26 cellular contexts compared by ENCODE assay signal in the genomic region with DNA sequence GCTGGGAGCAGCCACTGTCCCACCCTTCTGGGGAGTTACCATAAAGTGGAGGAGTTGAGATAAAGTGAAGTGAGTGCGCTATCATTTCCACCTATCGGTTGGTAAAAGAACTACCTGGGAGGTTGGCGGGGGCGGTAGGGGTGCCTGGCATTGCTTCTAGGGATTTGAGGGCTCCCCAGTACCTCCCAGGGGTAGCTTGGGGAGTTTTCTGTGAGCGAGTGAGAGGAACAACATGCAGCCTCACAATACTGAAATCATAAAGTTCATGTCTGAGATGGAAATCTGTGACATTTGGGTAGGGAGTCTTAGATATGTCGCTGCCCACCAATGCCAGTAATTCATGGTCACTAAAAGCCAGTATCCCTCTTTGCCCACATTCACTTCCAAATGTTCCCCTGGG.
DNase-seq lines count a peak whose midpoint lies in the region; ATAC-seq and TF ChIP-seq lines count a peak whose summit lies in the region.
"Had no signal": no experiment of that assay in that cellular context is flagged by ENCODE, and none has a peak within 500 bp of the region (broad histone marks: within the 10 kb centered on the region; RNA-seq: fewer than 3 reads in every experiment).

No MANE protein-coding gene starts in this region.

- no peak overlapping the region for H3K9ac ChIP-seq in SK-N-SH
- H3K9ac ChIP-seq in Karpas-422 (ENCODE audit: low read length), result no peak overlapping the region
- H3K9ac ChIP-seq in smooth muscle cell (ENCODE audit: low read depth), result no peak overlapping the region

- H3K4me3 ChIP-seq in SK-N-SH (ENCODE audit: low read depth in 2 of 2, low read length in 1 of 2), result no peak overlapping the region
- no peak overlapping the region for H3K4me3 ChIP-seq in Karpas-422 (ENCODE audit: low read length)
- no peak overlapping the region for H3K4me3 ChIP-seq in smooth muscle cell
- H3K4me3 ChIP-seq: GM12878, PC-9, SJSA1 had no signal

- H3K4me1 ChIP-seq in SK-N-SH (ENCODE audit: control insufficient read depth in 1 of 2, insufficient read depth in 2 of 2, low read depth in 1 of 2, low read length in 1 of 2), result peaks cover 0 to 2% of the 10 kb centered on the region in 2 experiments; a peak in 1 of 4 replicates
- peaks cover 76% of the 10 kb centered on the region for H3K4me1 ChIP-seq in Karpas-422 (ENCODE audit: low read length)
- H3K4me1 ChIP-seq in smooth muscle cell (ENCODE audit: low read depth), result no peaks in the 10 kb centered on the region
- H3K4me1 ChIP-seq: SJSA1 had no signal

- no peak for TF ChIP-seq EP300 in SK-N-SH (IDR thresholded peaks at IDR 0.05; ENCODE audit: borderline replicate concordance in 1 of 2, low read depth in 1 of 2, low read length in 1 of 2)

- H3K36me3 Mint-ChIP-seq in memory B cell, result peaks cover 17% of the 10 kb centered on the region

- TF ChIP-seq CTCF in SK-N-SH (IDR thresholded peaks at IDR 0.05), result no peak
- TF ChIP-seq CTCF in smooth muscle cell (IDR thresholded peaks at IDR 0.05; ENCODE audit: borderline replicate concordance, insufficient read depth, poor library complexity, severe bottlenecking), result no peak

- CTCF ChIA-PET in SK-N-SH (lab: Yijun Ruan, JAX), result interaction anchor here (1.6 kb wide), 1 partner anchor 59 kb away, joined by 5 read pairs; no protein-coding TSS in a partner anchor

- peaks cover 4% of the 10 kb centered on the region for H3K9me3 Mint-ChIP-seq in memory B cell

- DNase-seq in SK-N-SH (no peak), Karpas-422 (no peak), memory B cell (ENCODE audit: low spot score in 2 of 2) (no peak), Kasumi-1 (lab: John Stamatoyannopoulos, UW) (no peak), smooth muscle cell (lab: John Stamatoyannopoulos, UW; ENCODE audit: unreplicated experiment) (no peak), AG20443 (ENCODE audit: low spot score) (no peak)
- DNase-seq: C1 segment of cervical spinal cord; CD4-positive, alpha-beta memory T cell; COR-L47; DMS53; IMR-90; NCI-H1092 treated with DMSO at 0.1 percent for 48 hours; NCI-H1436; NCI-H187; NCI-H2171 treated with DMSO at 0.1 percent for 48 hours; NCI-H345; NCI-H524; NCI-H774; PC-9; Right ventricle myocardium superior; RPMI8226 had no signal

- peaks cover 59% of the 10 kb centered on the region for H3K4me1 Mint-ChIP-seq in memory B cell

- H3F3A ChIP-seq in SK-N-SH (replicated peaks; ENCODE audit: insufficient read depth) (no peaks in the 10 kb centered on the region), smooth muscle cell (ENCODE audit: low read depth) (no peaks in the 10 kb centered on the region)

- no peak overlapping the region for H2AFZ ChIP-seq in SK-N-SH (ENCODE audit: low read depth)
- no peak overlapping the region for H2AFZ ChIP-seq in Karpas-422 (ENCODE audit: low read length)
- no peak overlapping the region for H2AFZ ChIP-seq in smooth muscle cell (ENCODE audit: low read depth)
- H2AFZ ChIP-seq: PC-9 had no signal

- 0 out of 2 replicates have a peak, but pooled peaks have one; percentile 9 for TF ChIP-seq RAD21 in SK-N-SH (IDR thresholded peaks at IDR 0.05; ENCODE audit: low read length)

- H3K27me3 Mint-ChIP-seq in memory B cell, result no peaks in the 10 kb centered on the region
- H3K27me3 Mint-ChIP-seq: CD4-positive, alpha-beta memory T cell had no signal

- H3K9me3 ChIP-seq in SK-N-SH (no peaks in the 10 kb centered on the region), Karpas-422 (ENCODE audit: low read length) (no peaks in the 10 kb centered on the region), smooth muscle cell (replicated peaks; ENCODE audit: low read depth) (no peaks in the 10 kb centered on the region)
- H3K9me3 ChIP-seq: SJSA1 had no signal

- no peak overlapping the region for H3K4me3 Mint-ChIP-seq in memory B cell
- H3K4me3 Mint-ChIP-seq: CD4-positive, alpha-beta memory T cell had no signal

- H3K4me2 ChIP-seq in SK-N-SH, result no peak overlapping the region
- H3K4me2 ChIP-seq in Karpas-422 (ENCODE audit: low read depth, low read length, poor library complexity, severe bottlenecking), result no peak overlapping the region
- no peak overlapping the region for H3K4me2 ChIP-seq in smooth muscle cell
- H3K4me2 ChIP-seq: PC-9 had no signal

- WGBS in SK-N-SH (ENCODE audit: low lambda C conversion rate), result 96% methylated on average over 6 of the region's 6 CpGs
- 92% methylated on average over 6 of the region's 6 CpGs for WGBS in smooth muscle cell (ENCODE audit: low lambda C conversion rate)

- no peaks in the 10 kb centered on the region for H4K20me1 ChIP-seq in SK-N-SH (ENCODE audit: insufficient read depth)
- no peaks in the 10 kb centered on the region for H4K20me1 ChIP-seq in Karpas-422 (ENCODE audit: insufficient read depth, low read depth, low read length)
- peaks cover 61% of the 10 kb centered on the region for H4K20me1 ChIP-seq in smooth muscle cell (ENCODE audit: low read depth)

- H3K27me3 ChIP-seq in SK-N-SH (ENCODE audit: insufficient read depth) (no peaks in the 10 kb centered on the region), Karpas-422 (ENCODE audit: low read length) (no peaks in the 10 kb centered on the region), smooth muscle cell (ENCODE audit: low read depth) (no peaks in the 10 kb centered on the region)
- H3K27me3 ChIP-seq: SJSA1 had no signal

- peak overlapping the region; percentile 87 for H3K27ac Mint-ChIP-seq in memory B cell

- H3K79me2 ChIP-seq in SK-N-SH (ENCODE audit: insufficient read depth) (no peaks in the 10 kb centered on the region), Karpas-422 (ENCODE audit: low read length) (peaks cover 92% of the 10 kb centered on the region), smooth muscle cell (ENCODE audit: low read depth) (peaks cover 26% of the 10 kb centered on the region)

- H3K27ac ChIP-seq in SK-N-SH (ENCODE audit: low read depth in 2 of 2, low read length in 1 of 2) (no peak overlapping the region), Karpas-422 (ENCODE audit: low read length) (peak overlapping the region; percentile 47), smooth muscle cell (ENCODE audit: low read depth) (no peak overlapping the region)
- H3K27ac ChIP-seq: 22Rv1, PC-9, SJSA1 had no signal

- no peaks in the 10 kb centered on the region for H3K36me3 ChIP-seq in SK-N-SH (replicated peaks in 1 of 2; ENCODE audit: control insufficient read depth in 1 of 2, insufficient read depth in 2 of 2, low read length in 1 of 2)
- peaks cover 12% of the 10 kb centered on the region for H3K36me3 ChIP-seq in Karpas-422 (ENCODE audit: insufficient read depth, low read length)
- no peaks in the 10 kb centered on the region for H3K36me3 ChIP-seq in smooth muscle cell (ENCODE audit: low read depth)
- H3K36me3 ChIP-seq: SJSA1 had no signal

- POLR2A ChIA-PET in SK-N-SH (lab: Yijun Ruan, JAX), result no interaction called here

- H3K9me2 ChIP-seq in SK-N-SH (no peaks in the 10 kb centered on the region), Karpas-422 (replicated peaks; ENCODE audit: insufficient read depth, low read length) (no peaks in the 10 kb centered on the region)

- ATAC-seq in SK-N-SH treated with all-trans-retinoic acid at 6 μM for 48 hours, result no peak
- ATAC-seq in memory B cell (ENCODE audit: low read depth), result no peak
- ATAC-seq: GM12878, HCT116 had no signal

TF ChIP-seq in SK-N-SH, 30 proteins besides CTCF, POLR2A, EP300 and RAD21 (continues in another document):
- TF ChIP-seq, protein P1, sequence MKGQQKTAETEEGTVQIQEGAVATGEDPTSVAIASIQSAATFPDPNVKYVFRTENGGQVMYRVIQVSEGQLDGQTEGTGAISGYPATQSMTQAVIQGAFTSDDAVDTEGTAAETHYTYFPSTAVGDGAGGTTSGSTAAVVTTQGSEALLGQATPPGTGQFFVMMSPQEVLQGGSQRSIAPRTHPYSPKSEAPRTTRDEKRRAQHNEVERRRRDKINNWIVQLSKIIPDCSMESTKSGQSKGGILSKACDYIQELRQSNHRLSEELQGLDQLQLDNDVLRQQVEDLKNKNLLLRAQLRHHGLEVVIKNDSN (IDR thresholded peaks at IDR 0.05; ENCODE audit: borderline replicate concordance, low read depth), result no peak
- TF ChIP-seq NFIC (IDR thresholded peaks at IDR 0.05; ENCODE audit: borderline replicate concordance) (no peak), MEF2A (IDR thresholded peaks at IDR 0.05; ENCODE audit: borderline replicate concordance, low read depth) (no peak), TAF1 (IDR thresholded peaks at IDR 0.05; ENCODE audit: borderline replicate concordance, low read depth, low read length) (no peak), TCF12 (IDR thresholded peaks at IDR 0.05) (no peak)
- TF ChIP-seq, protein P2, sequence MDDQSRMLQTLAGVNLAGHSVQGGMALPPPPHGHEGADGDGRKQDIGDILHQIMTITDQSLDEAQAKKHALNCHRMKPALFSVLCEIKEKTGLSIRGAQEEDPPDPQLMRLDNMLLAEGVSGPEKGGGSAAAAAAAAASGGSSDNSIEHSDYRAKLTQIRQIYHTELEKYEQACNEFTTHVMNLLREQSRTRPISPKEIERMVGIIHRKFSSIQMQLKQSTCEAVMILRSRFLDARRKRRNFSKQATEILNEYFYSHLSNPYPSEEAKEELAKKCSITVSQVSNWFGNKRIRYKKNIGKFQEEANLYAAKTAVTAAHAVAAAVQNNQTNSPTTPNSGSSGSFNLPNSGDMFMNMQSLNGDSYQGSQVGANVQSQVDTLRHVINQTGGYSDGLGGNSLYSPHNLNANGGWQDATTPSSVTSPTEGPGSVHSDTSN (IDR thresholded peaks at IDR 0.05), result no peak

TF ChIP-seq in SK-N-SH treated with all-trans-retinoic acid at 6 μM for 48 hours, 23 proteins besides CTCF, POLR2A, EP300 and RAD21:
- TF ChIP-seq ZFP30 (CRISPR knock-in tag; IDR thresholded peaks at IDR 0.05) (no peak), ISL1 (CRISPR knock-in tag; IDR thresholded peaks at IDR 0.05) (no peak)
